ENCODE assay signal across 2 cellular contexts in the genomic region with DNA sequence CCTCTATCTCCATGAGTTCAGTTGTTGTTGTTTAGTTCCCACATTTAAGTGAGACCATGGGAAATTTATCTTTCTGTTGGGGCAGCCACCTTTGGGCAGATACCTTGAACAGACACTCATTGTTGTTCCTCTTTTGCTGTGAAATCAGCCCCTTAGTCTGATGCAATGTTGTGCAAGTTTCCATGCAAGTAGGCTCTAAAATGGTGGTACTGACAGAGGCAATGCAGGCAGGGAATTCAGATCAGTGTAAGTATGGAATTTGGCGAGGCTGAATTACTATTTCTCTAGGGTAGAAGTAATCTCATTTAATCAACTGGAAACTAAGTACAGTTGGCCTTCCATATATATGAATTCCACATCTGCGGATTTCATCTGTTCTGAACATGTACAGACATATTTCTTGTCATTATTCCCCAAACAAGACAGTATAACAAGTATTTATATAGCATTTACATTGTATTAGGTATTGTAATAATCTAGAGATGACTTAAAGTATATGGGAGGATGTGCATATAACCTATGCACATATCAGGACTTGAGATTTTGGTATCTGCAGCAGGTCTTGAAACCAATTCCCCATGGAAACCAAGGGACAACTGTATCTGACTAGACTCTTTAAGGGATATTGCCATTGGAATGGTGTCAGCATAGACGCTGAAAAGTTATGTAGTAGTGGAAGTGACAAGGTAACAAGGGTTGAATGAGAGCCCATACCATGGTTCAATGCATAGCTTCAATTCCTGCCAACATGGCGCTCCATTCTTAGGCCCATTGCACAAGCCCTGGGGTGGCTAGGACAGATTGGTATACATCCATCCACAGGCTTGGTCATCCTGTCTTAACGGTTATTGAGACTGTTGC.
TF ChIP-seq lines count a peak whose summit lies in the region.

No MANE protein-coding gene starts in this region.

TF ChIP-seq in GM23338, 12 proteins besides CTCF, POLR2A, EP300 and RAD21 (continued from another document):
- TF ChIP-seq, protein P1, sequence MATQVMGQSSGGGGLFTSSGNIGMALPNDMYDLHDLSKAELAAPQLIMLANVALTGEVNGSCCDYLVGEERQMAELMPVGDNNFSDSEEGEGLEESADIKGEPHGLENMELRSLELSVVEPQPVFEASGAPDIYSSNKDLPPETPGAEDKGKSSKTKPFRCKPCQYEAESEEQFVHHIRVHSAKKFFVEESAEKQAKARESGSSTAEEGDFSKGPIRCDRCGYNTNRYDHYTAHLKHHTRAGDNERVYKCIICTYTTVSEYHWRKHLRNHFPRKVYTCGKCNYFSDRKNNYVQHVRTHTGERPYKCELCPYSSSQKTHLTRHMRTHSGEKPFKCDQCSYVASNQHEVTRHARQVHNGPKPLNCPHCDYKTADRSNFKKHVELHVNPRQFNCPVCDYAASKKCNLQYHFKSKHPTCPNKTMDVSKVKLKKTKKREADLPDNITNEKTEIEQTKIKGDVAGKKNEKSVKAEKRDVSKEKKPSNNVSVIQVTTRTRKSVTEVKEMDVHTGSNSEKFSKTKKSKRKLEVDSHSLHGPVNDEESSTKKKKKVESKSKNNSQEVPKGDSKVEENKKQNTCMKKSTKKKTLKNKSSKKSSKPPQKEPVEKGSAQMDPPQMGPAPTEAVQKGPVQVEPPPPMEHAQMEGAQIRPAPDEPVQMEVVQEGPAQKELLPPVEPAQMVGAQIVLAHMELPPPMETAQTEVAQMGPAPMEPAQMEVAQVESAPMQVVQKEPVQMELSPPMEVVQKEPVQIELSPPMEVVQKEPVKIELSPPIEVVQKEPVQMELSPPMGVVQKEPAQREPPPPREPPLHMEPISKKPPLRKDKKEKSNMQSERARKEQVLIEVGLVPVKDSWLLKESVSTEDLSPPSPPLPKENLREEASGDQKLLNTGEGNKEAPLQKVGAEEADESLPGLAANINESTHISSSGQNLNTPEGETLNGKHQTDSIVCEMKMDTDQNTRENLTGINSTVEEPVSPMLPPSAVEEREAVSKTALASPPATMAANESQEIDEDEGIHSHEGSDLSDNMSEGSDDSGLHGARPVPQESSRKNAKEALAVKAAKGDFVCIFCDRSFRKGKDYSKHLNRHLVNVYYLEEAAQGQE (IDR thresholded peaks at IDR 0.05; ENCODE audit: unreplicated experiment), result no peak
- TF ChIP-seq NANOG (IDR thresholded peaks at IDR 0.05; ENCODE audit: borderline replicate concordance), result no peak

TF ChIP-seq in K562, 482 proteins besides CTCF, POLR2A, EP300 and RAD21 (continued from another document and continues in another):
- TF ChIP-seq, protein P2, sequence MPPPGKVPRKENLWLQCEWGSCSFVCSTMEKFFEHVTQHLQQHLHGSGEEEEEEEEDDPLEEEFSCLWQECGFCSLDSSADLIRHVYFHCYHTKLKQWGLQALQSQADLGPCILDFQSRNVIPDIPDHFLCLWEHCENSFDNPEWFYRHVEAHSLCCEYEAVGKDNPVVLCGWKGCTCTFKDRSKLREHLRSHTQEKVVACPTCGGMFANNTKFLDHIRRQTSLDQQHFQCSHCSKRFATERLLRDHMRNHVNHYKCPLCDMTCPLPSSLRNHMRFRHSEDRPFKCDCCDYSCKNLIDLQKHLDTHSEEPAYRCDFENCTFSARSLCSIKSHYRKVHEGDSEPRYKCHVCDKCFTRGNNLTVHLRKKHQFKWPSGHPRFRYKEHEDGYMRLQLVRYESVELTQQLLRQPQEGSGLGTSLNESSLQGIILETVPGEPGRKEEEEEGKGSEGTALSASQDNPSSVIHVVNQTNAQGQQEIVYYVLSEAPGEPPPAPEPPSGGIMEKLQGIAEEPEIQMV (tag; conservative IDR thresholded peaks at IDR 0.05; ENCODE audit: low read depth), result no peak
- TF ChIP-seq, protein P3, sequence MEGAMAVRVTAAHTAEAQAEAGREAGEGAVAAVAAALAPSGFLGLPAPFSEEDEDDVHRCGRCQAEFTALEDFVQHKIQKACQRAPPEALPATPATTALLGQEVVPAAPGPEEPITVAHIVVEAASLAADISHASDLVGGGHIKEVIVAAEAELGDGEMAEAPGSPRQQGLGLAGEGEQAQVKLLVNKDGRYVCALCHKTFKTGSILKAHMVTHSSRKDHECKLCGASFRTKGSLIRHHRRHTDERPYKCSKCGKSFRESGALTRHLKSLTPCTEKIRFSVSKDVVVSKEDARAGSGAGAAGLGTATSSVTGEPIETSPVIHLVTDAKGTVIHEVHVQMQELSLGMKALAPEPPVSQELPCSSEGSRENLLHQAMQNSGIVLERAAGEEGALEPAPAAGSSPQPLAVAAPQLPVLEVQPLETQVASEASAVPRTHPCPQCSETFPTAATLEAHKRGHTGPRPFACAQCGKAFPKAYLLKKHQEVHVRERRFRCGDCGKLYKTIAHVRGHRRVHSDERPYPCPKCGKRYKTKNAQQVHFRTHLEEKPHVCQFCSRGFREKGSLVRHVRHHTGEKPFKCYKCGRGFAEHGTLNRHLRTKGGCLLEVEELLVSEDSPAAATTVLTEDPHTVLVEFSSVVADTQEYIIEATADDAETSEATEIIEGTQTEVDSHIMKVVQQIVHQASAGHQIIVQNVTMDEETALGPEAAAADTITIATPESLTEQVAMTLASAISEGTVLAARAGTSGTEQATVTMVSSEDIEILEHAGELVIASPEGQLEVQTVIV (CRISPR knock-in tag; IDR thresholded peaks at IDR 0.05; ENCODE audit: borderline replicate concordance), result no peak
- TF ChIP-seq HDAC8 (tag; IDR thresholded peaks at IDR 0.05), result no peak
- TF ChIP-seq SRSF3 (IDR thresholded peaks at IDR 0.05; ENCODE audit: insufficient read depth, low read length), result no peak
- TF ChIP-seq ZFP1 (CRISPR knock-in tag; IDR thresholded peaks at IDR 0.05), result no peak
- no peak for TF ChIP-seq MBD1 (CRISPR knock-in tag; IDR thresholded peaks at IDR 0.05)
- TF ChIP-seq ZNF644 (tag; IDR thresholded peaks at IDR 0.05; ENCODE audit: low read depth), result no peak
- peak; percentile 69; the same call in 1 of the 2 replicates for TF ChIP-seq SMAD4 (CRISPR knock-in tag; conservative IDR thresholded peaks at IDR 0.05)
- TF ChIP-seq KLF6 (CRISPR knock-in tag; IDR thresholded peaks at IDR 0.05; ENCODE audit: borderline replicate concordance), result peak; percentile 81
- TF ChIP-seq HNRNPUL1 (IDR thresholded peaks at IDR 0.05; ENCODE audit: low read length), result no peak
- TF ChIP-seq RCOR1 (IDR thresholded peaks at IDR 0.05; ENCODE audit: borderline replicate concordance in 1 of 2, low read depth in 2 of 2, low read length in 2 of 2), result no peak
- TF ChIP-seq GABPA (tag; conservative IDR thresholded peaks at IDR 0.05; ENCODE audit: low read depth), result 0 out of 2 replicates have a peak, but pooled peaks have one; percentile 27
- TF ChIP-seq EWSR1 (IDR thresholded peaks at IDR 0.05; ENCODE audit: borderline replicate concordance, low read depth, partially characterized antibody), result no peak
- TF ChIP-seq NCOA1 (IDR thresholded peaks at IDR 0.05; ENCODE audit: low read depth), result no peak
- TF ChIP-seq CEBPG (CRISPR knock-in tag; IDR thresholded peaks at IDR 0.05), result peak; percentile 86
- peak; percentile 95 to 98 for TF ChIP-seq CEBPG (tag; conservative IDR thresholded peaks at IDR 0.05 in 1 of 2, IDR thresholded peaks at IDR 0.05 in 1 of 2)
- 0 out of 2 replicates have a peak, but pooled peaks have one; percentile 14 for TF ChIP-seq ZNF41 (CRISPR knock-in tag; conservative IDR thresholded peaks at IDR 0.05)
- no peak for TF ChIP-seq ZNF12 (CRISPR knock-in tag; IDR thresholded peaks at IDR 0.05)
- no peak for TF ChIP-seq ZNF184 (CRISPR knock-in tag; IDR thresholded peaks at IDR 0.05)
- TF ChIP-seq KDM4B (IDR thresholded peaks at IDR 0.05; ENCODE audit: borderline replicate concordance in 2 of 2, low read depth in 1 of 2), result no peak
- TF ChIP-seq ZNF584 (CRISPR knock-in tag; IDR thresholded peaks at IDR 0.05; ENCODE audit: low read depth), result 0 out of 2 replicates have a peak, but pooled peaks have one; percentile 45
- no peak for TF ChIP-seq CHD2 (IDR thresholded peaks at IDR 0.05; ENCODE audit: low read depth, low read length)
- no peak for TF ChIP-seq WHSC1 (IDR thresholded peaks at IDR 0.05; ENCODE audit: low read length)
- TF ChIP-seq, protein P4, sequence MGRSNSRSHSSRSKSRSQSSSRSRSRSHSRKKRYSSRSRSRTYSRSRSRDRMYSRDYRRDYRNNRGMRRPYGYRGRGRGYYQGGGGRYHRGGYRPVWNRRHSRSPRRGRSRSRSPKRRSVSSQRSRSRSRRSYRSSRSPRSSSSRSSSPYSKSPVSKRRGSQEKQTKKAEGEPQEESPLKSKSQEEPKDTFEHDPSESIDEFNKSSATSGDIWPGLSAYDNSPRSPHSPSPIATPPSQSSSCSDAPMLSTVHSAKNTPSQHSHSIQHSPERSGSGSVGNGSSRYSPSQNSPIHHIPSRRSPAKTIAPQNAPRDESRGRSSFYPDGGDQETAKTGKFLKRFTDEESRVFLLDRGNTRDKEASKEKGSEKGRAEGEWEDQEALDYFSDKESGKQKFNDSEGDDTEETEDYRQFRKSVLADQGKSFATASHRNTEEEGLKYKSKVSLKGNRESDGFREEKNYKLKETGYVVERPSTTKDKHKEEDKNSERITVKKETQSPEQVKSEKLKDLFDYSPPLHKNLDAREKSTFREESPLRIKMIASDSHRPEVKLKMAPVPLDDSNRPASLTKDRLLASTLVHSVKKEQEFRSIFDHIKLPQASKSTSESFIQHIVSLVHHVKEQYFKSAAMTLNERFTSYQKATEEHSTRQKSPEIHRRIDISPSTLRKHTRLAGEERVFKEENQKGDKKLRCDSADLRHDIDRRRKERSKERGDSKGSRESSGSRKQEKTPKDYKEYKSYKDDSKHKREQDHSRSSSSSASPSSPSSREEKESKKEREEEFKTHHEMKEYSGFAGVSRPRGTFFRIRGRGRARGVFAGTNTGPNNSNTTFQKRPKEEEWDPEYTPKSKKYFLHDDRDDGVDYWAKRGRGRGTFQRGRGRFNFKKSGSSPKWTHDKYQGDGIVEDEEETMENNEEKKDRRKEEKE (IDR thresholded peaks at IDR 0.05; ENCODE audit: borderline replicate concordance in 1 of 2, control insufficient read depth in 1 of 2, low read depth in 2 of 2, low read length in 1 of 2), result no peak
- TF ChIP-seq NELFE (IDR thresholded peaks at IDR 0.05; ENCODE audit: insufficient read depth, insufficient read length), result no peak
- no peak for TF ChIP-seq FOXK2 (conservative IDR thresholded peaks at IDR 0.05 in 1 of 2, IDR thresholded peaks at IDR 0.05 in 1 of 2; ENCODE audit: low read depth in 2 of 2)
- TF ChIP-seq HNRNPH1 (optimal IDR thresholded peaks at IDR 0.05; ENCODE audit: low read depth, low read length), result no peak
- TF ChIP-seq, protein P5, sequence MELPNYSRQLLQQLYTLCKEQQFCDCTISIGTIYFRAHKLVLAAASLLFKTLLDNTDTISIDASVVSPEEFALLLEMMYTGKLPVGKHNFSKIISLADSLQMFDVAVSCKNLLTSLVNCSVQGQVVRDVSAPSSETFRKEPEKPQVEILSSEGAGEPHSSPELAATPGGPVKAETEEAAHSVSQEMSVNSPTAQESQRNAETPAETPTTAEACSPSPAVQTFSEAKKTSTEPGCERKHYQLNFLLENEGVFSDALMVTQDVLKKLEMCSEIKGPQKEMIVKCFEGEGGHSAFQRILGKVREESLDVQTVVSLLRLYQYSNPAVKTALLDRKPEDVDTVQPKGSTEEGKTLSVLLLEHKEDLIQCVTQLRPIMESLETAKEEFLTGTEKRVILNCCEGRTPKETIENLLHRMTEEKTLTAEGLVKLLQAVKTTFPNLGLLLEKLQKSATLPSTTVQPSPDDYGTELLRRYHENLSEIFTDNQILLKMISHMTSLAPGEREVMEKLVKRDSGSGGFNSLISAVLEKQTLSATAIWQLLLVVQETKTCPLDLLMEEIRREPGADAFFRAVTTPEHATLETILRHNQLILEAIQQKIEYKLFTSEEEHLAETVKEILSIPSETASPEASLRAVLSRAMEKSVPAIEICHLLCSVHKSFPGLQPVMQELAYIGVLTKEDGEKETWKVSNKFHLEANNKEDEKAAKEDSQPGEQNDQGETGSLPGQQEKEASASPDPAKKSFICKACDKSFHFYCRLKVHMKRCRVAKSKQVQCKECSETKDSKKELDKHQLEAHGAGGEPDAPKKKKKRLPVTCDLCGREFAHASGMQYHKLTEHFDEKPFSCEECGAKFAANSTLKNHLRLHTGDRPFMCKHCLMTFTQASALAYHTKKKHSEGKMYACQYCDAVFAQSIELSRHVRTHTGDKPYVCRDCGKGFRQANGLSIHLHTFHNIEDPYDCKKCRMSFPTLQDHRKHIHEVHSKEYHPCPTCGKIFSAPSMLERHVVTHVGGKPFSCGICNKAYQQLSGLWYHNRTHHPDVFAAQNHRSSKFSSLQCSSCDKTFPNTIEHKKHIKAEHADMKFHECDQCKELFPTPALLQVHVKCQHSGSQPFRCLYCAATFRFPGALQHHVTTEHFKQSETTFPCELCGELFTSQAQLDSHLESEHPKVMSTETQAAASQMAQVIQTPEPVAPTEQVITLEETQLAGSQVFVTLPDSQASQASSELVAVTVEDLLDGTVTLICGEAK (IDR thresholded peaks at IDR 0.05), result no peak
- TF ChIP-seq, protein P5 (CRISPR knock-in tag; IDR thresholded peaks at IDR 0.05), result no peak
